1 cellular context compared by ENCODE assay signal in genomic region chr5:5422819-5423515, GRCh38.
TF ChIP-seq lines count a peak whose summit lies in the region.

No MANE protein-coding gene starts in this region.

TF ChIP-seq in GM23338, 12 proteins besides CTCF, POLR2A, EP300 and RAD21 (continued from another document):
- no peak for TF ChIP-seq ETS1 (IDR thresholded peaks at IDR 0.05)
TF ChIP-seq in GM23338: peak in this region for 0.
